ENCODE assay signal across 27 cellular contexts in the genomic region with DNA sequence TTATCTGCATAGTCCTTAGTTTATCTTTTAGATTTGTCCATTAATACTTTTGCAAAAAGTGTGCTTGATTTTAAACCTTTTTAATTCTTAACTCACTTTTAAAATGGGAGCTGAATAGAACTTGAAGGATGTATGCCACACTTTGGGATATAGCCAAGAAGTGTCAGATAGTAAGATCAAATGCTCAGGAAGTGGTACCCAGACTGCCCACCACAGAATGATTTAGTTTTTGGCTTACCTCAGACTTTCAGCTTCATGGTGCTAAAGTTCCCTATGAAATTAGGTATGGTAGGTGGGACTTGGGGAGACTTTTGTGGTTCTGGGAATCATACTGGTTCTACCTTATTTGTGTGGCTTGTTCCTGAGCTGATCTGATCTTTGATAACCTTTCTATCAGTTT.
"Had no signal": no experiment of that assay in that cellular context is flagged by ENCODE, and none has a peak within 500 bp of the region (broad histone marks: within the 10 kb centered on the region; RNA-seq: fewer than 3 reads in every experiment).

No MANE protein-coding gene starts in this region.

- H3K4me3 Mint-ChIP-seq: activated CD4-positive, alpha-beta T cell treated with anti-CD3 and anti-CD28 coated beads, Interleukin-2, amount 10 ng/mL, durations not matched to agents 24 days and 14 days; activated CD8-positive, alpha-beta T cell treated with anti-CD3 and anti-CD28 coated beads for 36 hours; activated naive CD8-positive, alpha-beta T cell treated with anti-CD3 and anti-CD28 coated beads for 36 hours; activated T-cell treated with anti-CD3 and anti-CD28 coated beads, Interleukin-2, amount 50 U/mL, for 72 hours; activated T-helper 17 cell treated with anti-CD3 and anti-CD28 coated beads, Interleukin-2, amount 50 U/mL, for 72 hours; central memory CD8-positive, alpha-beta T cell had no signal

- DNase-seq: activated CD4-positive, alpha-beta T cell treated with anti-CD3 and anti-CD28 coated beads, Interleukin-2, amount 10 ng/mL, durations not matched to agents 24 days and 14 days; activated CD4-positive, alpha-beta T cell treated with anti-CD3 and anti-CD28 coated beads, Interleukin-2, amount 50 U/mL, for 4 hours; activated CD8-positive, alpha-beta T cell treated with anti-CD3 and anti-CD28 coated beads for 36 hours; activated effector memory CD4-positive, alpha-beta T cell treated with anti-CD3 and anti-CD28 coated beads, Interleukin-2, amount 50 U/mL, for 16 hours; activated naive CD4-positive, alpha-beta T cell; activated naive CD4-positive, alpha-beta T cell treated with anti-CD3 and anti-CD28 coated beads, Interleukin-2, amount 50 U/mL, for 16 hours; activated naive CD8-positive, alpha-beta T cell treated with anti-CD3 and anti-CD28 coated beads for 36 hours; activated T-cell treated with anti-CD3 and anti-CD28 coated beads, Interleukin-2, amount 50 U/mL, for 1 hour; activated T-cell treated with anti-CD3 and anti-CD28 coated beads, Interleukin-2, amount 50 U/mL, for 72 hours; amniotic stem cell; aorta; MG63; NCI-H1048; NCI-H1105 treated with DMSO at 0.1 percent for 48 hours; NCI-H1436; NCI-H1694 treated with DMSO at 0.1 percent for 48 hours; NCI-H2029; NCI-H345; NCI-H524 treated with DMSO at 0.1 percent for 48 hours; SHP77; SJCRH30; T1000 had no signal

- H3K4me3 ChIP-seq: cardiac muscle cell, MG63, SJCRH30, SK-N-MC had no signal

- H3K4me1 Mint-ChIP-seq: activated T-helper 17 cell treated with anti-CD3 and anti-CD28 coated beads, Interleukin-2, amount 50 U/mL, for 72 hours; central memory CD8-positive, alpha-beta T cell had no signal

- H3K27me3 ChIP-seq: cardiac muscle cell, MG63, SJCRH30 had no signal

- H3K36me3 ChIP-seq: cardiac muscle cell, SJCRH30 had no signal

- H3K9me3 ChIP-seq: MG63, SJCRH30 had no signal

- H3K27ac Mint-ChIP-seq: activated CD4-positive, alpha-beta T cell treated with anti-CD3 and anti-CD28 coated beads, Interleukin-2, amount 10 ng/mL, durations not matched to agents 24 days and 14 days; activated CD8-positive, alpha-beta T cell treated with anti-CD3 and anti-CD28 coated beads for 36 hours; activated naive CD8-positive, alpha-beta T cell treated with anti-CD3 and anti-CD28 coated beads for 36 hours; activated T-cell treated with anti-CD3 and anti-CD28 coated beads, Interleukin-2, amount 50 U/mL, for 72 hours; activated T-helper 17 cell treated with anti-CD3 and anti-CD28 coated beads, Interleukin-2, amount 50 U/mL, for 72 hours had no signal

- H3K27ac ChIP-seq: cardiac muscle cell, SJCRH30, SK-N-MC had no signal

- H3K27me3 Mint-ChIP-seq: activated CD4-positive, alpha-beta T cell treated with anti-CD3 and anti-CD28 coated beads, Interleukin-2, amount 10 ng/mL, durations not matched to agents 24 days and 14 days; activated CD8-positive, alpha-beta T cell treated with anti-CD3 and anti-CD28 coated beads for 36 hours; activated naive CD8-positive, alpha-beta T cell treated with anti-CD3 and anti-CD28 coated beads for 36 hours; activated T-helper 17 cell treated with anti-CD3 and anti-CD28 coated beads, Interleukin-2, amount 50 U/mL, for 72 hours; central memory CD8-positive, alpha-beta T cell had no signal

- H3K9me3 Mint-ChIP-seq: activated CD4-positive, alpha-beta T cell treated with anti-CD3 and anti-CD28 coated beads, Interleukin-2, amount 10 ng/mL, durations not matched to agents 24 days and 14 days; activated CD8-positive, alpha-beta T cell treated with anti-CD3 and anti-CD28 coated beads for 36 hours; activated naive CD8-positive, alpha-beta T cell treated with anti-CD3 and anti-CD28 coated beads for 36 hours; activated T-cell treated with anti-CD3 and anti-CD28 coated beads, Interleukin-2, amount 50 U/mL, for 72 hours; activated T-helper 17 cell treated with anti-CD3 and anti-CD28 coated beads, Interleukin-2, amount 50 U/mL, for 72 hours; central memory CD8-positive, alpha-beta T cell had no signal

- ATAC-seq: activated CD8-positive, alpha-beta T cell treated with anti-CD3 and anti-CD28 coated beads for 36 hours; activated T-cell treated with anti-CD3 and anti-CD28 coated beads, Interleukin-2, amount 50 U/mL, for 72 hours; activated T-helper 17 cell treated with anti-CD3 and anti-CD28 coated beads, Interleukin-2, amount 50 U/mL, for 72 hours; Panc1 had no signal

- H3K4me1 ChIP-seq: SJCRH30 had no signal
